ENCODE assay signal across 15 cellular contexts in genomic region chr11:19775622-19776021, GRCh38.
"Had no signal": no experiment of that assay in that cellular context is flagged by ENCODE, and none has a peak within 500 bp of the region (broad histone marks: within the 10 kb centered on the region; RNA-seq: fewer than 3 reads in every experiment).

No MANE protein-coding gene starts in this region.

- H3K4me3 Mint-ChIP-seq: activated CD8-positive, alpha-beta T cell treated with anti-CD3 and anti-CD28 coated beads for 36 hours had no signal

- DNase-seq: activated CD4-positive, alpha-beta T cell treated with anti-CD3 and anti-CD28 coated beads for 4 hours; activated CD8-positive, alpha-beta memory T cell treated with anti-CD3 and anti-CD28 coated beads, Interleukin-2, amount 50 U/mL, for 48 hours; activated CD8-positive, alpha-beta T cell treated with anti-CD3 and anti-CD28 coated beads for 36 hours; activated naive CD4-positive, alpha-beta T cell treated with Interleukin-2 at 50 U/mL for 16 hours; activated naive CD8-positive, alpha-beta T cell treated with anti-CD3 and anti-CD28 coated beads, Interleukin-2, amount 50 U/mL, for 24 hours; caudate nucleus; effector memory CD8-positive, alpha-beta T cell; erythroblast; hippocampal formation; kidney glomerular epithelial cell; nucleus accumbens; stimulated activated CD4-positive, alpha-beta T cell treated with anti-CD3 and anti-CD28 coated beads, Interleukin-2, amount 100 ng/mL, for 24 hours; stimulated activated naive CD4-positive, alpha-beta T cell; trophoblast cell had no signal

- H3K9me3 Mint-ChIP-seq: activated CD8-positive, alpha-beta T cell treated with anti-CD3 and anti-CD28 coated beads for 36 hours; activated naive CD8-positive, alpha-beta T cell treated with anti-CD3 and anti-CD28 coated beads, Interleukin-2, amount 50 U/mL, for 24 hours; effector memory CD8-positive, alpha-beta T cell had no signal

- H3K27ac Mint-ChIP-seq: activated CD8-positive, alpha-beta T cell treated with anti-CD3 and anti-CD28 coated beads for 36 hours; activated naive CD8-positive, alpha-beta T cell treated with anti-CD3 and anti-CD28 coated beads, Interleukin-2, amount 50 U/mL, for 24 hours; effector memory CD8-positive, alpha-beta T cell had no signal

- ATAC-seq: activated CD8-positive, alpha-beta T cell treated with anti-CD3 and anti-CD28 coated beads for 36 hours; activated naive CD8-positive, alpha-beta T cell treated with anti-CD3 and anti-CD28 coated beads, Interleukin-2, amount 50 U/mL, for 24 hours; effector memory CD8-positive, alpha-beta T cell; sciatic nerve had no signal
